ENCODE assay signal across 18 cellular contexts in the genomic region with DNA sequence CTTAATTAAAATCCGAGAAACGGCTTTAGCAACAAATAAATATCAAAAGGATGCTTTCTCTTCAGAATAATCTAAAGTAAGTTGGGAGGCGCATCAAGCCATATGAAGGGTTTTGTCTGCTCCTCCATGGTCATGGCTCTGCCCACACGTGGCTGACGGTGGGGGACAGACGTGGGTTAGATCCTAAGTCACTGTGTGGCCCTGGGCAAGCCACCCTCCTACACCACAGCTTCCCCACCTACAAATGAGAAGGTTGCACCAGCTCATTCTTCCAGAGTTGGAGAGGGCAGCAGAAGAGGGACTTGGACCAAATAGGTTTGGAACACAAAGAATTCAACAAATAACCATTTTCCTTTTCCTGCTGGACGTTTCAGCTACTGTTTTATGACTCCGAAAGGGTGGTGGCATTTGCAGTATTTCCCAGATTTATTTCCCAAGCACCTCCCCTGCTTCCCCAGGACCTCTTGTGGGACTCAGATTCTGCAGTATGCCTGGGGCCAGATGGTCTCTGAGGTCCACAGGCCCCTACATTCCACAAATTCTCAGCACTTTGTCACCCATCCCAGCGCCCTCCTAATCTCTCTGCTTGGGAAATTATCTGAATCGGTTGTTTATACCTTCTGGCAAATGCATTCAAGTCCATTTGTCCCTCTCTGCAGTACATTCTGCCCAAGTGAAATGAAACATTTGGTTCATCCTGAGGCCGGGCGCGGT.
"Had no signal": no experiment of that assay in that cellular context is flagged by ENCODE, and none has a peak within 500 bp of the region (broad histone marks: within the 10 kb centered on the region; RNA-seq: fewer than 3 reads in every experiment).

No MANE protein-coding gene starts in this region.

- H3K4me3 Mint-ChIP-seq: activated CD4-positive, alpha-beta T cell treated with anti-CD3 and anti-CD28 coated beads, Interleukin-2, amount 10 ng/mL, durations not matched to agents 7 days and 5 days; activated naive CD4-positive, alpha-beta T cell treated with anti-CD3 and anti-CD28 coated beads, Interleukin-2, amount 10 ng/mL, durations not matched to agents 7 days and 5 days; activated T-helper 17 cell treated with anti-CD3 and anti-CD28 coated beads, Interleukin-2, amount 50 U/mL, for 72 hours; naive thymus-derived CD4-positive, alpha-beta T cell; type B pancreatic cell had no signal

- H3K9me3 Mint-ChIP-seq: activated CD4-positive, alpha-beta T cell treated with anti-CD3 and anti-CD28 coated beads, Interleukin-2, amount 10 ng/mL, durations not matched to agents 7 days and 5 days; activated naive CD4-positive, alpha-beta T cell treated with anti-CD3 and anti-CD28 coated beads, Interleukin-2, amount 10 ng/mL, durations not matched to agents 7 days and 5 days; activated T-helper 17 cell treated with anti-CD3 and anti-CD28 coated beads, Interleukin-2, amount 50 U/mL, for 72 hours; naive thymus-derived CD4-positive, alpha-beta T cell; type B pancreatic cell had no signal

- H3K27me3 Mint-ChIP-seq: activated CD4-positive, alpha-beta T cell treated with anti-CD3 and anti-CD28 coated beads, Interleukin-2, amount 10 ng/mL, durations not matched to agents 7 days and 5 days; activated naive CD4-positive, alpha-beta T cell treated with anti-CD3 and anti-CD28 coated beads, Interleukin-2, amount 10 ng/mL, durations not matched to agents 7 days and 5 days; activated T-helper 17 cell treated with anti-CD3 and anti-CD28 coated beads, Interleukin-2, amount 50 U/mL, for 72 hours; naive thymus-derived CD4-positive, alpha-beta T cell had no signal

- H3K36me3 ChIP-seq: gastroesophageal sphincter, sigmoid colon, suprapubic skin had no signal

- H3K27ac Mint-ChIP-seq: activated CD4-positive, alpha-beta T cell treated with anti-CD3 and anti-CD28 coated beads, Interleukin-2, amount 10 ng/mL, durations not matched to agents 7 days and 5 days; activated naive CD4-positive, alpha-beta T cell treated with anti-CD3 and anti-CD28 coated beads, Interleukin-2, amount 10 ng/mL, durations not matched to agents 7 days and 5 days; activated T-helper 17 cell treated with anti-CD3 and anti-CD28 coated beads, Interleukin-2, amount 50 U/mL, for 72 hours; type B pancreatic cell had no signal

- H3K27ac ChIP-seq: coronary artery, gastroesophageal sphincter, psoas muscle, sigmoid colon, suprapubic skin had no signal

- H3K9me3 ChIP-seq: gastroesophageal sphincter, psoas muscle, sigmoid colon, suprapubic skin had no signal

- H3K36me3 Mint-ChIP-seq: activated naive CD4-positive, alpha-beta T cell treated with anti-CD3 and anti-CD28 coated beads, Interleukin-2, amount 10 ng/mL, durations not matched to agents 7 days and 5 days; type B pancreatic cell had no signal

- H3K4me1 Mint-ChIP-seq: activated naive CD4-positive, alpha-beta T cell treated with anti-CD3 and anti-CD28 coated beads, Interleukin-2, amount 10 ng/mL, durations not matched to agents 7 days and 5 days; activated T-helper 17 cell treated with anti-CD3 and anti-CD28 coated beads, Interleukin-2, amount 50 U/mL, for 72 hours had no signal

- H3K4me3 ChIP-seq: coronary artery, gastroesophageal sphincter, psoas muscle, sigmoid colon, suprapubic skin had no signal

- H3K27me3 ChIP-seq: gastroesophageal sphincter, sigmoid colon, suprapubic skin had no signal

- DNase-seq: activated CD4-positive, alpha-beta T cell treated with anti-CD3 and anti-CD28 coated beads, Interleukin-2, amount 10 ng/mL, durations not matched to agents 7 days and 5 days; activated naive CD4-positive, alpha-beta T cell treated with anti-CD3 and anti-CD28 coated beads, Interleukin-2, amount 10 ng/mL, durations not matched to agents 7 days and 5 days; activated T-cell treated with anti-CD3 and anti-CD28 coated beads for 4 hours; central memory CD4-positive, alpha-beta T cell; effector CD8-positive, alpha-beta T cell; kidney glomerular epithelial cell; naive thymus-derived CD4-positive, alpha-beta T cell; psoas muscle; sigmoid colon; stimulated activated CD4-positive, alpha-beta T cell treated with anti-CD3 and anti-CD28 coated beads, Interleukin-2, amount 100 ng/mL, for 48 hours; stimulated activated CD8-positive, alpha-beta memory T cell treated with anti-CD3 and anti-CD28 coated beads, Interleukin-4, amount 100 ng/mL, for 48 hours; stimulated activated naive CD8-positive, alpha-beta T cell treated with anti-CD3 and anti-CD28 coated beads, Interleukin-15, Interleukin-2, amounts not matched to agents 100 U/mL and 50 U/mL, for 24 hours; T-helper 1 cell had no signal
